1 cellular context compared by ENCODE assay signal in genomic region chr3:48661501-48662139, GRCh38.
TF ChIP-seq lines count a peak whose summit lies in the region.

No MANE protein-coding gene starts in this region.

TF ChIP-seq in HepG2, 621 proteins besides CTCF, POLR2A, EP300 and RAD21 (continued from another document and continues in another):
- TF ChIP-seq LCORL (IDR thresholded peaks at IDR 0.05), result no peak
- peak; percentile 97 for TF ChIP-seq LCORL (CRISPR knock-in tag; IDR thresholded peaks at IDR 0.05)
- TF ChIP-seq ZNF746 (CRISPR knock-in tag; IDR thresholded peaks at IDR 0.05), result peak; percentile 99
- peak; percentile 99 for TF ChIP-seq KMT2A (CRISPR knock-in tag; IDR thresholded peaks at IDR 0.05)
- peak; percentile 100 for TF ChIP-seq ATF6 (CRISPR knock-in tag; conservative IDR thresholded peaks at IDR 0.05)
- no peak for TF ChIP-seq FOXK2 (IDR thresholded peaks at IDR 0.05)
- peak; percentile 80 for TF ChIP-seq RBM39 (IDR thresholded peaks at IDR 0.05; ENCODE audit: low read depth, low read length, poor library complexity, severe bottlenecking)
- peak in 1 of 2 experiments; percentile 94; a peak in 2 of 4 replicates for TF ChIP-seq ATF4 (CRISPR knock-in tag; IDR thresholded peaks at IDR 0.05)
- TF ChIP-seq TARDBP (CRISPR knock-in tag; IDR thresholded peaks at IDR 0.05), result peak; percentile 93
- TF ChIP-seq ZGPAT (CRISPR knock-in tag; IDR thresholded peaks at IDR 0.05), result peak; percentile 100
- peak; percentile 99 for TF ChIP-seq YEATS4 (CRISPR knock-in tag; IDR thresholded peaks at IDR 0.05; ENCODE audit: borderline replicate concordance)
- TF ChIP-seq ZNF740 (CRISPR knock-in tag; IDR thresholded peaks at IDR 0.05), result peak; percentile 97
- TF ChIP-seq GABPA (IDR thresholded peaks at IDR 0.05; ENCODE audit: low read depth, low read length), result no peak
- TF ChIP-seq GABPA (CRISPR knock-in tag; IDR thresholded peaks at IDR 0.05; ENCODE audit: low read depth), result peak; percentile 78
- TF ChIP-seq ZFP90 (CRISPR knock-in tag; IDR thresholded peaks at IDR 0.05; ENCODE audit: borderline replicate concordance), result peak; percentile 100
- TF ChIP-seq MAX (IDR thresholded peaks at IDR 0.05), result peak; percentile 92
- no peak for TF ChIP-seq POLR2AphosphoS2 (IDR thresholded peaks at IDR 0.05; ENCODE audit: low read depth, low read length)
- TF ChIP-seq ZNF124 (CRISPR knock-in tag; IDR thresholded peaks at IDR 0.05), result peak; percentile 100
- TF ChIP-seq REST (IDR thresholded peaks at IDR 0.05; ENCODE audit: borderline replicate concordance in 1 of 2, low read depth in 1 of 2, low read length in 2 of 2), result peak in 1 of 2 experiments; percentile 100; a peak in 2 of 4 replicates
- TF ChIP-seq TBP (CRISPR knock-in tag; IDR thresholded peaks at IDR 0.05), result no peak
- TF ChIP-seq SP140L (CRISPR knock-in tag; IDR thresholded peaks at IDR 0.05; ENCODE audit: borderline replicate concordance), result peak; percentile 100
- TF ChIP-seq DR1 (CRISPR knock-in tag; IDR thresholded peaks at IDR 0.05), result peak; percentile 95
- TF ChIP-seq ZNF446 (CRISPR knock-in tag; IDR thresholded peaks at IDR 0.05), result peak; percentile 100
- TF ChIP-seq TCF12 (IDR thresholded peaks at IDR 0.05), result no peak
- peak; percentile 100 for TF ChIP-seq TCF12 (CRISPR knock-in tag; IDR thresholded peaks at IDR 0.05)
- TF ChIP-seq ZNF614 (CRISPR knock-in tag; IDR thresholded peaks at IDR 0.05; ENCODE audit: borderline replicate concordance), result peak; percentile 100
- TF ChIP-seq MEIS1 (CRISPR knock-in tag; IDR thresholded peaks at IDR 0.05; ENCODE audit: borderline replicate concordance), result peak; percentile 100
- TF ChIP-seq ZSCAN9 (CRISPR knock-in tag; IDR thresholded peaks at IDR 0.05; ENCODE audit: borderline replicate concordance), result peak; percentile 100
- peak; percentile 100 for TF ChIP-seq ZNF318 (CRISPR knock-in tag; IDR thresholded peaks at IDR 0.05)
- peak; percentile 100 for TF ChIP-seq TEF (CRISPR knock-in tag; IDR thresholded peaks at IDR 0.05)
- TF ChIP-seq ZMAT5 (CRISPR knock-in tag; IDR thresholded peaks at IDR 0.05; ENCODE audit: borderline replicate concordance, low read depth), result peak; percentile 99
- peak; percentile 91 for TF ChIP-seq ZNF609 (CRISPR knock-in tag; IDR thresholded peaks at IDR 0.05; ENCODE audit: borderline replicate concordance)
- TF ChIP-seq MED8 (CRISPR knock-in tag; IDR thresholded peaks at IDR 0.05; ENCODE audit: insufficient replicate concordance), result peak; percentile 94
- peak; percentile 99 for TF ChIP-seq ZNF329 (CRISPR knock-in tag; IDR thresholded peaks at IDR 0.05; ENCODE audit: low read depth)
